9 cellular contexts compared by ENCODE assay signal in genomic region chr5:50968296-50969206, GRCh38.
DNase-seq lines count a peak whose midpoint lies in the region; ATAC-seq and TF ChIP-seq lines count a peak whose summit lies in the region.
"Had no signal": no experiment of that assay in that cellular context is flagged by ENCODE, and none has a peak within 500 bp of the region (broad histone marks: within the 10 kb centered on the region; RNA-seq: fewer than 3 reads in every experiment).

No MANE protein-coding gene starts in this region.

- POLR2A ChIA-PET in AG04449 (lab: Yijun Ruan, JAX) (no interaction called here), IMR-90 (lab: Charles Lee; ENCODE audit: unreplicated experiment) (no interaction called here)

- peaks cover 37% of the 10 kb centered on the region for H3K4me1 Mint-ChIP-seq in nephron

- TF ChIP-seq CTCF in AG04449 (IDR thresholded peaks at IDR 0.05; ENCODE audit: insufficient read depth, low read length, missing control alignments): no peak
- TF ChIP-seq CTCF in IMR-90 (conservative IDR thresholded peaks at IDR 0.05; ENCODE audit: low read depth, low read length): no peak
- no peak for TF ChIP-seq CTCF in dorsolateral prefrontal cortex (IDR thresholded peaks at IDR 0.05 in 54 of 56, conservative IDR thresholded peaks at IDR 0.05 in 2 of 56; ENCODE audit: low read depth in 1 of 56, partially characterized antibody in 56 of 56)
- TF ChIP-seq CTCF in nephron (IDR thresholded peaks at IDR 0.05; ENCODE audit: unreplicated experiment in 3 of 3): no peak

- H3K9me3 ChIP-seq in IMR-90 (ENCODE audit: control insufficient read depth, insufficient read depth, low read length): peaks cover 8% of the 10 kb centered on the region

- 0% methylated on average over 4 of the region's 28 CpGs; no CpG with 5 or more reads in 1 of the 2 experiments for WGBS in IMR-90 (ENCODE audit: extremely low coverage in 2 of 2, insufficient read length in 1 of 2), 2 experiments

- no peaks in the 10 kb centered on the region for H3K36me3 Mint-ChIP-seq in nephron (ENCODE audit: low read depth)

- peak overlapping the region in 1 of 3 experiments; percentile 13 for H3K27ac Mint-ChIP-seq in nephron

- H3K4me1 ChIP-seq in IMR-90 (ENCODE audit: control insufficient read depth, insufficient read depth, low read length): peaks cover 2% of the 10 kb centered on the region; the same call in 1 of the 2 replicates

- H2AFZ ChIP-seq in IMR-90 (replicated peaks; ENCODE audit: low read length, poor library complexity): no peak overlapping the region

- H3K27me3 ChIP-seq in IMR-90 (ENCODE audit: control insufficient read depth, insufficient read depth, low read length): peaks cover 65% of the 10 kb centered on the region
- peaks cover 32 to 99% (median 85%) of the 10 kb centered on the region in 45 donors for H3K27me3 ChIP-seq in dorsolateral prefrontal cortex

- H4K8ac ChIP-seq in IMR-90 (ENCODE audit: low read depth in 2 of 2, low read length in 2 of 2): no peak overlapping the region

- no peaks in the 10 kb centered on the region for H3K79me1 ChIP-seq in IMR-90 (ENCODE audit: low read depth in 1 of 2, low read length in 2 of 2)

- H2BK120ac ChIP-seq in IMR-90 (ENCODE audit: low read depth, low read length): no peak overlapping the region

- no peak overlapping the region for H4K91ac ChIP-seq in IMR-90 (ENCODE audit: insufficient read depth, low read depth, low read length)

- no peak overlapping the region for H2BK5ac ChIP-seq in IMR-90 (ENCODE audit: low read depth, low read length, poor library complexity, severe bottlenecking)

- H2AK5ac ChIP-seq in IMR-90 (ENCODE audit: low read depth, low read length): no peak overlapping the region

- H3K4ac ChIP-seq in IMR-90 (ENCODE audit: low read depth, low read length): no peak overlapping the region

- H3K9ac ChIP-seq in IMR-90 (ENCODE audit: low read depth, low read length): no peak overlapping the region

- no peak overlapping the region for H3K56ac ChIP-seq in IMR-90 (ENCODE audit: extremely low read depth, insufficient read depth, low read length)

- intact Hi-C loops in IMR-90 (cut with micrococcal nuclease): no loop called here
- intact Hi-C loops in dorsolateral prefrontal cortex (cut with DNase I): loop anchor here (10.0 kb wide), 1 partner anchor 416 kb away; the partner anchor contains the start of gene ISL1 (in 2 of the 2)
- intact Hi-C loops in sciatic nerve (cut with DNase I): no loop called here

- peak overlapping the region; percentile 55; the same call in 1 of the 2 replicates for H3K4me2 ChIP-seq in IMR-90 (ENCODE audit: low read depth, low read length)

- no peak overlapping the region for H3K14ac ChIP-seq in IMR-90 (replicated peaks; ENCODE audit: low read depth, low read length)

- in situ Hi-C loops in IMR-90 (cut with MboI; ENCODE audit: low sequenced_read_pairs): loop anchor here (25.0 kb wide), 2 partner anchors 1594 to 1944 kb away; no protein-coding TSS in a partner anchor

- ATAC-seq in IMR-90 (ENCODE audit: low read depth) (no peak), HG03159 (IDR thresholded peaks at IDR 0.05; ENCODE audit: unreplicated experiment) (no peak), sciatic nerve (no peak)

- no peak overlapping the region for H2AK9ac ChIP-seq in IMR-90 (replicated peaks; ENCODE audit: low read depth, low read length, poor library complexity)

- CTCF ChIA-PET in AG04449 (lab: Yijun Ruan, JAX) (interaction anchor here (2.5 to 4.1 kb wide), 2 partner anchors 10 to 1689 kb away, joined by 12 to 19 read pairs; no protein-coding TSS in a partner anchor), IMR-90 (lab: Yijun Ruan, JAX) (no interaction called here)

- no peak overlapping the region for H2BK15ac ChIP-seq in IMR-90 (ENCODE audit: low read depth, low read length)

- no peak overlapping the region for H3K27ac ChIP-seq in IMR-90 (ENCODE audit: insufficient read depth, low read length)
- no peak overlapping the region for H3K27ac ChIP-seq in dorsolateral prefrontal cortex

- dilution Hi-C loops in IMR-90 (cut with HindIII; ENCODE audit: low sequenced_read_pairs, unreplicated experiment): no loop called here

- H3K27me3 Mint-ChIP-seq in nephron (ENCODE audit: low read depth): peaks cover 96% of the 10 kb centered on the region

- H4K20me1 ChIP-seq in IMR-90 (ENCODE audit: insufficient read depth, low read length): no peaks in the 10 kb centered on the region

- H3K9me3 Mint-ChIP-seq in nephron: no peaks in the 10 kb centered on the region

- DNase-seq in AG04449 (ENCODE audit: low read depth, low spot score): no peak
- no peak for DNase-seq in IMR-90
- DNase-seq in dorsolateral prefrontal cortex: no peak
- DNase-seq in 8988T: no peak
- no peak for DNase-seq in germinal center (ENCODE audit: low spot score)
- DNase-seq in sciatic nerve (ENCODE audit: low spot score): no peak
- DNase-seq: activated effector memory CD4-positive, alpha-beta T cell treated with Interleukin-2 at 50 U/mL for 16 hours had no signal

- H3K9me1 ChIP-seq in IMR-90 (ENCODE audit: insufficient read depth, low read length): no peaks in the 10 kb centered on the region

- no peaks in the 10 kb centered on the region for H3K36me3 ChIP-seq in IMR-90 (ENCODE audit: control insufficient read depth, insufficient read depth, low read length)

- H3K4me3 ChIP-seq in AG04449 (ENCODE audit: low read depth, low read length) (peak overlapping the region; percentile 25), IMR-90 (ENCODE audit: insufficient read depth, low read depth, low read length) (no peak overlapping the region), dorsolateral prefrontal cortex (peak overlapping the region in 37 of 59 donors; percentile 1 to 59 (median 35))

- no TSS peak for BruUV-seq in IMR-90 (replicated peaks; lab: Mats Ljungman, UMichigan)

- H3K23ac ChIP-seq in IMR-90 (ENCODE audit: low read depth, low read length): no peak overlapping the region

- TF ChIP-seq POLR2A in IMR-90 (IDR thresholded peaks at IDR 0.05; ENCODE audit: low read depth, low read length): no peak

- no peak overlapping the region for H2BK20ac ChIP-seq in IMR-90 (ENCODE audit: low read depth, low read length)

- H3K4me3 Mint-ChIP-seq in nephron: peak overlapping the region; percentile 69 to 84 (median 73)

- H4K5ac ChIP-seq in IMR-90 (ENCODE audit: low read depth, low read length): no peak overlapping the region

- no peak for TF ChIP-seq RAD21 in IMR-90 (IDR thresholded peaks at IDR 0.05; ENCODE audit: low read length)

- H3K18ac ChIP-seq in IMR-90 (ENCODE audit: low read depth, low read length): no peak overlapping the region

TF ChIP-seq in IMR-90, 13 proteins besides CTCF, POLR2A, EP300 and RAD21:
- TF ChIP-seq RFX5 (IDR thresholded peaks at IDR 0.05; ENCODE audit: low read depth, low read length): no peak
- no peak for TF ChIP-seq MAZ (IDR thresholded peaks at IDR 0.05; ENCODE audit: borderline replicate concordance, low read depth, low read length)
- TF ChIP-seq CEBPB (IDR thresholded peaks at IDR 0.05; ENCODE audit: low read depth, low read length): no peak
- TF ChIP-seq SMC3 (IDR thresholded peaks at IDR 0.05; ENCODE audit: low read depth, low read length): no peak
- TF ChIP-seq BHLHE40 (IDR thresholded peaks at IDR 0.05; ENCODE audit: low read depth, low read length): no peak
- TF ChIP-seq CHD1 (IDR thresholded peaks at IDR 0.05; ENCODE audit: low read depth, low read length): no peak
- no peak for TF ChIP-seq ELK1 (IDR thresholded peaks at IDR 0.05; ENCODE audit: borderline replicate concordance, low read depth, low read length)
- TF ChIP-seq USF2 (IDR thresholded peaks at IDR 0.05; ENCODE audit: low read depth, low read length): no peak
- no peak for TF ChIP-seq NFE2L2 (IDR thresholded peaks at IDR 0.05; ENCODE audit: low read depth, low read length)
- TF ChIP-seq FOS (IDR thresholded peaks at IDR 0.05; ENCODE audit: low read depth, low read length): no peak
- no peak for TF ChIP-seq MXI1 (IDR thresholded peaks at IDR 0.05; ENCODE audit: borderline replicate concordance, low read depth, low read length)
- no peak for TF ChIP-seq RCOR1 (IDR thresholded peaks at IDR 0.05; ENCODE audit: insufficient replicate concordance, low read length)
- no peak for TF ChIP-seq MAFK (IDR thresholded peaks at IDR 0.05; ENCODE audit: low read depth, low read length)
TF ChIP-seq in IMR-90: peak in this region for 0.

Comparison
In these comparisons a context has a peak if more than half of its experiments do, and no peak if none do; other contexts are left out.
1. intact Hi-C loops: an anchor here in dorsolateral prefrontal cortex (10.0 kb wide); none called in IMR-90 and sciatic nerve.